In genomic region chr1:207031632-207032258, GRCh38 we compare ENCODE assay signal across 1 cellular context.
TF ChIP-seq lines count a peak whose summit lies in the region.

No MANE protein-coding gene starts in this region.

TF ChIP-seq in HepG2, 621 proteins besides CTCF, POLR2A, EP300 and RAD21:
- TF ChIP-seq ZNF292 (CRISPR knock-in tag; IDR thresholded peaks at IDR 0.05; ENCODE audit: borderline replicate concordance, low read depth) (0 out of 2 replicates have a peak, but pooled peaks have one; percentile 11), ZFP41 (CRISPR knock-in tag; IDR thresholded peaks at IDR 0.05; ENCODE audit: borderline replicate concordance) (no peak), ZNF782 (CRISPR knock-in tag; IDR thresholded peaks at IDR 0.05; ENCODE audit: borderline replicate concordance) (no peak), HCFC1 (IDR thresholded peaks at IDR 0.05; ENCODE audit: low read depth, low read length) (no peak), ZBTB8A (CRISPR knock-in tag; IDR thresholded peaks at IDR 0.05; ENCODE audit: borderline replicate concordance, low read depth) (no peak), FOSL2 (CRISPR knock-in tag; IDR thresholded peaks at IDR 0.05) (0 out of 2 replicates have a peak, but pooled peaks have one; percentile 22), ZZZ3 (CRISPR knock-in tag; IDR thresholded peaks at IDR 0.05; ENCODE audit: borderline replicate concordance) (no peak), ZKSCAN8 (CRISPR knock-in tag; IDR thresholded peaks at IDR 0.05; ENCODE audit: borderline replicate concordance) (0 out of 2 replicates have a peak, but pooled peaks have one; percentile 16), AHR (CRISPR knock-in tag; IDR thresholded peaks at IDR 0.05) (no peak), ZBTB20 (CRISPR knock-in tag; IDR thresholded peaks at IDR 0.05; ENCODE audit: borderline replicate concordance, low read depth) (no peak), ZNF441 (CRISPR knock-in tag; IDR thresholded peaks at IDR 0.05; ENCODE audit: borderline replicate concordance) (no peak)
